26 cellular contexts compared by ENCODE assay signal in genomic region chr12:109932878-109933503, GRCh38. TPM values are rescaled to one million over a fixed set of nuclear protein-coding genes. Genes with fewer than 3 reads are reported as not detected.
A peak's percentile ranks its signal among the peaks of the same experiment; 100 is the strongest.
DNase-seq lines count a peak whose midpoint lies in the region; ATAC-seq, FAIRE-seq and TF ChIP-seq lines count a peak whose summit lies in the region.
"Had no signal": no experiment of that assay in that cellular context is flagged by ENCODE, and none has a peak within 500 bp of the region (broad histone marks: within the 10 kb centered on the region; RNA-seq: fewer than 3 reads in every experiment).

No MANE protein-coding gene starts in this region.

- ATAC-seq in T-cell (replicated peaks in 1 of 4), result no peak
- ATAC-seq: activated CD8-positive, alpha-beta T cell treated with anti-CD3 and anti-CD28 coated beads for 36 hours; GM12878; K562; WTC11 had no signal

- H3K36me3 Mint-ChIP-seq in T-cell, result peaks cover 48% of the 10 kb centered on the region

- H3K27me3 ChIP-seq in BLaER1 (no peaks in the 10 kb centered on the region), esophagus muscularis mucosa (no peaks in the 10 kb centered on the region), stomach (no peaks in the 10 kb centered on the region)
- H3K27me3 ChIP-seq: BLaER1 treated with 17β-estradiol and CSF1 and Interleukin-3, amounts not matched to agents 10 nM and 100 nM; thyroid gland had no signal

- TF ChIP-seq CTCF in esophagus muscularis mucosa (IDR thresholded peaks at IDR 0.05) (no peak), kidney (IDR thresholded peaks at IDR 0.05; ENCODE audit: borderline replicate concordance, extremely low read depth, insufficient read depth) (no peak), stomach (IDR thresholded peaks at IDR 0.05) (no peak)

- H3K9me3 Mint-ChIP-seq in T-cell, result no peaks in the 10 kb centered on the region
- H3K9me3 Mint-ChIP-seq: activated CD8-positive, alpha-beta T cell treated with anti-CD3 and anti-CD28 coated beads for 36 hours; central memory CD8-positive, alpha-beta T cell; nephron; T-helper 2 cell treated with Interferon-gamma antibody and Interleukin-4, amounts not matched to agents 5 μg/mL and 100 μg/mL, for 36 hours; WTC11 had no signal

- no peaks in the 10 kb centered on the region for H3K4me1 Mint-ChIP-seq in T-cell
- H3K4me1 Mint-ChIP-seq: central memory CD8-positive, alpha-beta T cell; WTC11 had no signal

- H3K27ac Mint-ChIP-seq in T-cell, result no peak overlapping the region
- H3K27ac Mint-ChIP-seq: activated CD8-positive, alpha-beta T cell treated with anti-CD3 and anti-CD28 coated beads for 36 hours; T-helper 2 cell treated with Interferon-gamma antibody and Interleukin-4, amounts not matched to agents 5 μg/mL and 100 μg/mL, for 36 hours; WTC11 had no signal

- H3K4me3 ChIP-seq in BLaER1 (no peak overlapping the region), esophagus muscularis mucosa (no peak overlapping the region), kidney (ENCODE audit: low read length in 2 of 2) (no peak overlapping the region), stomach (no peak overlapping the region)
- H3K4me3 ChIP-seq: BLaER1 treated with 17β-estradiol and CSF1 and Interleukin-3, amounts not matched to agents 10 nM and 100 nM; GM12878; K562; SK-N-MC; thyroid gland had no signal

- peaks cover 93% of the 10 kb centered on the region for H3K36me3 ChIP-seq in BLaER1
- peaks cover 42 to 98% (median 83%) of the 10 kb centered on the region in 4 donors for H3K36me3 ChIP-seq in esophagus muscularis mucosa
- peaks cover 26 to 30% of the 10 kb centered on the region in 2 donors for H3K36me3 ChIP-seq in kidney (ENCODE audit: control insufficient read depth in 1 of 2, insufficient read depth in 2 of 2, low read length in 2 of 2)
- peaks cover 47 to 97% (median 91%) of the 10 kb centered on the region in 4 donors for H3K36me3 ChIP-seq in stomach

- FAIRE-seq in kidney (lab: Jason Lieb, UNC), result no peak
- FAIRE-seq: GM12878, K562 had no signal

- DNase-seq in esophagus muscularis mucosa (ENCODE audit: extremely low spot score) (no peak), kidney (peak; percentile 90), stomach (no peak), T-cell (no peak), NCI-H128 (lab: John Stamatoyannopoulos, UW; ENCODE audit: unreplicated experiment) (no peak)
- no peak for DNase-seq in activated effector memory CD4-positive, alpha-beta T cell treated with Interleukin-2 at 50 U/mL for 16 hours
- DNase-seq in stimulated activated naive CD4-positive, alpha-beta T cell treated with Interleukin-2 at 50 U/mL for 16 hours (lab: John Stamatoyannopoulos, UW), result no peak
- DNase-seq: activated CD8-positive, alpha-beta T cell treated with anti-CD3 and anti-CD28 coated beads for 36 hours; activated naive CD4-positive, alpha-beta T cell; DND-41; HCEC 1CT; kidney glomerular epithelial cell; NCI-H146; NCI-H2171 treated with DMSO at 0.1 percent for 48 hours; NCI-H526; thyroid gland had no signal

- H4K20me1 ChIP-seq in BLaER1, result no peaks in the 10 kb centered on the region

- CTCF ChIA-PET in T-cell (lab: Charles Lee), result no interaction called here

- TF ChIP-seq POLR2A in esophagus muscularis mucosa (IDR thresholded peaks at IDR 0.05; ENCODE audit: low read depth) (no peak), stomach (IDR thresholded peaks at IDR 0.05) (no peak)

- POLR2A ChIA-PET in T-cell (lab: Charles Lee), result no interaction called here

- H3K4me1 ChIP-seq in BLaER1, result peaks cover 54% of the 10 kb centered on the region
- H3K4me1 ChIP-seq in esophagus muscularis mucosa, result peaks cover 0 to 7% (median 3%) of the 10 kb centered on the region in 4 donors
- H3K4me1 ChIP-seq in kidney (ENCODE audit: control insufficient read depth in 1 of 2, insufficient read depth in 1 of 2, low read depth in 1 of 2, low read length in 2 of 2), result peaks cover 0 to 10% of the 10 kb centered on the region in 2 donors
- H3K4me1 ChIP-seq in stomach, result peaks cover 0 to 24% (median 14%) of the 10 kb centered on the region in 4 donors
- H3K4me1 ChIP-seq: parathyroid adenoma had no signal

- H3K4me3 Mint-ChIP-seq in T-cell, result no peak overlapping the region
- H3K4me3 Mint-ChIP-seq: activated CD8-positive, alpha-beta T cell treated with anti-CD3 and anti-CD28 coated beads for 36 hours; central memory CD8-positive, alpha-beta T cell; nephron; T-helper 2 cell treated with Interferon-gamma antibody and Interleukin-4, amounts not matched to agents 5 μg/mL and 100 μg/mL, for 36 hours; WTC11 had no signal

- no peaks in the 10 kb centered on the region for H3K27me3 Mint-ChIP-seq in T-cell
- H3K27me3 Mint-ChIP-seq: activated CD8-positive, alpha-beta T cell treated with anti-CD3 and anti-CD28 coated beads for 36 hours; central memory CD8-positive, alpha-beta T cell had no signal

- WGBS in esophagus muscularis mucosa, result 61% methylated on average over 14 of the region's 14 CpGs
- WGBS in stomach, 5 donors, result 59 to 75% (median 64%) methylated on average over 14 of the region's 14 CpGs

- H3K4me2 ChIP-seq in BLaER1, result peak overlapping the region; percentile 45

- intact Hi-C loops in esophagus muscularis mucosa (cut with DNase I), result no loop called here
- intact Hi-C loops in kidney (cut with DNase I), result no loop called here
- intact Hi-C loops in stomach (cut with DNase I; ENCODE audit: low total_unique reads), result no loop called here

- H3K9me3 ChIP-seq in BLaER1 (no peaks in the 10 kb centered on the region), esophagus muscularis mucosa (no peaks in the 10 kb centered on the region), kidney (ENCODE audit: control insufficient read depth in 1 of 2, low read length in 2 of 2) (no peaks in the 10 kb centered on the region), stomach (no peaks in the 10 kb centered on the region)
- H3K9me3 ChIP-seq: BLaER1 treated with 17β-estradiol and CSF1 and Interleukin-3, amounts not matched to agents 10 nM and 100 nM; thyroid gland had no signal

- H3K27ac ChIP-seq in BLaER1 (0 out of 2 replicates have a peak overlapping the region, but pooled peaks have one; percentile 2), esophagus muscularis mucosa (replicated peaks in 1 of 4) (peak overlapping the region in 3 of 4 donors; percentile 42 to 52 (median 49)), kidney (ENCODE audit: low read depth in 2 of 2, low read length in 2 of 2) (no peak overlapping the region), stomach (peak overlapping the region in 4 of 5 donors; percentile 21 to 60 (median 34))
- H3K27ac ChIP-seq: parathyroid adenoma, SK-N-MC had no signal

- 0 out of 2 replicates have a peak overlapping the region, but pooled peaks have one; percentile 4 for H3K9ac ChIP-seq in BLaER1
- H3K9ac ChIP-seq in kidney (ENCODE audit: low read length in 2 of 2), result no peak overlapping the region
- H3K9ac ChIP-seq: parathyroid adenoma had no signal

- TF ChIP-seq EP300 in esophagus muscularis mucosa (IDR thresholded peaks at IDR 0.05) (no peak), stomach (IDR thresholded peaks at IDR 0.05) (peak; percentile 10)

RNA-seq across cellular contexts. Expression of gene TCHP, which starts 32.9 kb away (rescaled TPM):
- total RNA-seq in esophagus muscularis mucosa, result 10 to 100 TPM; 17.1 to 31.6 (median 21.0) TPM
- total RNA-seq in kidney, result 16.2 TPM
- 6.0 TPM for polyA plus RNA-seq in kidney (ENCODE audit: insufficient read depth, low read depth, low replicate concordance)
- 10 to 100 TPM; 13.8 to 45.5 (median 28.3) TPM for total RNA-seq in stomach
- 10 to 100 TPM in 1 of 3 donors, 1 to 10 TPM in 2; 7.9 to 11.9 (median 8.8) TPM for polyA plus RNA-seq in stomach
- total RNA-seq in T-cell, result 10 to 100 TPM; 25.9 to 41.5 (median 37.3) TPM

RNA-seq across cellular contexts. Expression of gene GLTP, which starts 52.6 kb away (rescaled TPM):
- 10 to 100 TPM; 37.0 to 47.7 (median 39.6) TPM for total RNA-seq in esophagus muscularis mucosa
- total RNA-seq in kidney, result 45.9 TPM
- 56.4 TPM for polyA plus RNA-seq in kidney (ENCODE audit: insufficient read depth, low read depth, low replicate concordance)
- 10 to 100 TPM; 26.4 to 93.6 (median 60.7) TPM for total RNA-seq in stomach
- 10 to 100 TPM; 28.0 to 80.7 (median 39.6) TPM for polyA plus RNA-seq in stomach
- 10 to 100 TPM; 22.0 to 29.5 (median 23.8) TPM for total RNA-seq in T-cell

Comparison
In these comparisons a context has a peak if more than half of its experiments do, and no peak if none do; other contexts are left out.
1. H3K27ac ChIP-seq: peak in BLaER1 (single experiment), esophagus muscularis mucosa (3 of 4) and stomach (4 of 5); none in kidney (0 of 2).